In genomic region chr6:170553686-170554085, GRCh38 we compare ENCODE assay signal across 1 cellular context.
TF ChIP-seq lines count a peak whose summit lies in the region.

No MANE protein-coding gene starts in this region.

TF ChIP-seq in H1, 55 proteins besides CTCF, POLR2A, EP300 and RAD21:
- TF ChIP-seq RFX5 (IDR thresholded peaks at IDR 0.05; ENCODE audit: borderline replicate concordance, low read depth, low read length) (no peak), SAP30 (IDR thresholded peaks at IDR 0.05; ENCODE audit: insufficient read depth, insufficient replicate concordance, low read length) (peak; percentile 91), SIX5 (IDR thresholded peaks at IDR 0.05; ENCODE audit: low read depth, low read length) (no peak), RBBP5 (IDR thresholded peaks at IDR 0.05; ENCODE audit: borderline replicate concordance, low read depth, low read length) (no peak), ASH2L (IDR thresholded peaks at IDR 0.05; ENCODE audit: low read length) (no peak), SP2 (IDR thresholded peaks at IDR 0.05; ENCODE audit: low read length) (no peak), HDAC6 (IDR thresholded peaks at IDR 0.05; ENCODE audit: low read depth, low read length) (no peak), BACH1 (IDR thresholded peaks at IDR 0.05; ENCODE audit: low read length) (no peak), SP4 (IDR thresholded peaks at IDR 0.05; ENCODE audit: low read length) (no peak), KDM4A (IDR thresholded peaks at IDR 0.05; ENCODE audit: low read depth, low read length, severe bottlenecking) (peak; percentile 20), SIN3A (conservative IDR thresholded peaks at IDR 0.05 in 1 of 2, IDR thresholded peaks at IDR 0.05 in 1 of 2; ENCODE audit: low read depth in 1 of 2, low read length in 2 of 2) (peak; percentile 85 to 88; a peak in 3 of 4 replicates), TBP (IDR thresholded peaks at IDR 0.05; ENCODE audit: low read depth, low read length) (no peak), SIRT6 (IDR thresholded peaks at IDR 0.05; ENCODE audit: low read length) (no peak), ATF2 (IDR thresholded peaks at IDR 0.05; ENCODE audit: low read length) (no peak), RXRA (IDR thresholded peaks at IDR 0.05; ENCODE audit: insufficient read depth, low read depth, low read length) (no peak), HDAC2 (IDR thresholded peaks at IDR 0.05; ENCODE audit: borderline replicate concordance in 1 of 2, low read depth in 2 of 2, low read length in 2 of 2) (peak in 1 of 2 experiments; percentile 12; a peak in 1 of 4 replicates), POU5F1 (IDR thresholded peaks at IDR 0.05; ENCODE audit: low read depth, low read length) (no peak), JUN (IDR thresholded peaks at IDR 0.05; ENCODE audit: low read depth, low read length) (no peak)
